In genomic region chr10:13659887-13660544, GRCh38 we compare ENCODE assay signal across 8 cellular contexts.
DNase-seq lines count a peak whose midpoint lies in the region; ATAC-seq, FAIRE-seq and TF ChIP-seq lines count a peak whose summit lies in the region.

No MANE protein-coding gene starts in this region.

- WGBS in IMR-90 (ENCODE audit: extremely low coverage in 2 of 2, insufficient read length in 1 of 2), 2 experiments: 33% methylated on average over 3 of the region's 19 CpGs; no CpG with 5 or more reads in 1 of the 2 experiments
- WGBS in right cardiac atrium: 18% methylated on average over 19 of the region's 19 CpGs

- H3K9me3 Mint-ChIP-seq in T-helper 2 cell treated with Interferon-gamma antibody and Interleukin-4, amounts not matched to agents 5 μg/mL and 100 μg/mL, for 36 hours: no peaks in the 10 kb centered on the region
- H3K9me3 Mint-ChIP-seq in astrocyte (ENCODE audit: unreplicated experiment): no peaks in the 10 kb centered on the region

- no peaks in the 10 kb centered on the region for H3K36me3 Mint-ChIP-seq in T-helper 2 cell treated with Interferon-gamma antibody and Interleukin-4, amounts not matched to agents 5 μg/mL and 100 μg/mL, for 36 hours (ENCODE audit: low read depth)
- peaks cover 23% of the 10 kb centered on the region for H3K36me3 Mint-ChIP-seq in astrocyte (ENCODE audit: low read depth, unreplicated experiment)

- H2AFZ ChIP-seq in IMR-90 (replicated peaks; ENCODE audit: low read length, poor library complexity): peak overlapping the region; percentile 72
- H2AFZ ChIP-seq in astrocyte (ENCODE audit: low read depth, low read length): no peak overlapping the region

- TF ChIP-seq POLR2A in IMR-90 (IDR thresholded peaks at IDR 0.05; ENCODE audit: low read depth, low read length): no peak

- peak overlapping the region; percentile 12; the same call in 1 of the 2 replicates for H3K56ac ChIP-seq in IMR-90 (ENCODE audit: extremely low read depth, insufficient read depth, low read length)

- H2BK120ac ChIP-seq in IMR-90 (ENCODE audit: low read depth, low read length): peak overlapping the region; percentile 28

- peaks cover 0 to 35% of the 10 kb centered on the region in 2 experiments; a peak in 2 of 4 replicates for H3K79me1 ChIP-seq in IMR-90 (ENCODE audit: low read depth in 1 of 2, low read length in 2 of 2)

- peak overlapping the region; percentile 18 for H3K4ac ChIP-seq in IMR-90 (ENCODE audit: low read depth, low read length)

- H3K36me3 ChIP-seq in IMR-90 (ENCODE audit: control insufficient read depth, insufficient read depth, low read length) (peaks cover 38% of the 10 kb centered on the region), astrocyte (ENCODE audit: insufficient read depth, low read length) (peaks cover 82% of the 10 kb centered on the region)

- no peak overlapping the region; the same call in 1 of the 2 replicates for H3K9ac ChIP-seq in IMR-90 (ENCODE audit: low read depth, low read length)
- peak overlapping the region; percentile 39 for H3K9ac ChIP-seq in astrocyte (ENCODE audit: low read length)

- peak overlapping the region in 1 of 2 experiments; percentile 68; a peak in 1 of 4 replicates for H4K8ac ChIP-seq in IMR-90 (ENCODE audit: low read depth in 2 of 2, low read length in 2 of 2)

- no peaks in the 10 kb centered on the region for H3K9me1 ChIP-seq in IMR-90 (ENCODE audit: insufficient read depth, low read length)

- ATAC-seq in IMR-90 (ENCODE audit: low read depth) (peak; percentile 81), right cardiac atrium (peak; percentile 76), sciatic nerve (peak; percentile 82), HG02763 (IDR thresholded peaks at IDR 0.05; ENCODE audit: unreplicated experiment) (no peak), GM18502 (IDR thresholded peaks at IDR 0.05; ENCODE audit: poor library complexity, unreplicated experiment) (no peak)

- H4K5ac ChIP-seq in IMR-90 (ENCODE audit: low read depth, low read length): no peak overlapping the region

- FAIRE-seq in astrocyte (lab: Jason Lieb, UNC): peak; percentile 76

- peak; percentile 92 for TF ChIP-seq RAD21 in IMR-90 (IDR thresholded peaks at IDR 0.05; ENCODE audit: low read length)

- POLR2A ChIA-PET in IMR-90 (lab: Charles Lee; ENCODE audit: unreplicated experiment): no interaction called here

- peak overlapping the region; percentile 24; the same call in 1 of the 2 replicates for H2BK20ac ChIP-seq in IMR-90 (ENCODE audit: low read depth, low read length)

- BruUV-seq in IMR-90 (replicated peaks; lab: Mats Ljungman, UMichigan): no TSS peak

- CTCF ChIA-PET in IMR-90 (lab: Yijun Ruan, JAX): interaction anchor here (0.5 to 1.6 kb wide), 7 partner anchors 39 to 828 kb away, joined by 3 to 5 read pairs (median 3); no protein-coding TSS in a partner anchor

- H3K27ac ChIP-seq in IMR-90 (ENCODE audit: insufficient read depth, low read length): peak overlapping the region; percentile 18; the same call in 1 of the 2 replicates
- peak overlapping the region; percentile 43 for H3K27ac ChIP-seq in astrocyte (ENCODE audit: low read depth, low read length)
- H3K27ac ChIP-seq in right cardiac atrium (ENCODE audit: low read length): peak overlapping the region; percentile 10

- H3K4me3 ChIP-seq in IMR-90 (ENCODE audit: insufficient read depth, low read depth, low read length): no peak overlapping the region
- H3K4me3 ChIP-seq in astrocyte (ENCODE audit: insufficient read depth, low read depth, low read length): no peak overlapping the region
- no peak overlapping the region for H3K4me3 ChIP-seq in right cardiac atrium (ENCODE audit: low read length)

- H3K79me2 ChIP-seq in astrocyte (ENCODE audit: insufficient read depth, low read length): peaks cover 10% of the 10 kb centered on the region

- no peaks in the 10 kb centered on the region for H3K27me3 ChIP-seq in IMR-90 (ENCODE audit: control insufficient read depth, insufficient read depth, low read length)
- H3K27me3 ChIP-seq in astrocyte (ENCODE audit: insufficient read depth, low read length): no peaks in the 10 kb centered on the region
- H3K27me3 ChIP-seq in right cardiac atrium (ENCODE audit: control insufficient read depth, insufficient read depth): no peaks in the 10 kb centered on the region

- H3K4me2 ChIP-seq in IMR-90 (ENCODE audit: low read depth, low read length) (no peak overlapping the region; the same call in 1 of the 2 replicates), astrocyte (ENCODE audit: low read length) (peak overlapping the region; percentile 2)

- H3K18ac ChIP-seq in IMR-90 (ENCODE audit: low read depth, low read length): no peak overlapping the region; the same call in 1 of the 2 replicates

- peak overlapping the region; percentile 23 for H2BK5ac ChIP-seq in IMR-90 (ENCODE audit: low read depth, low read length, poor library complexity, severe bottlenecking)

- TF ChIP-seq CTCF in IMR-90 (conservative IDR thresholded peaks at IDR 0.05; ENCODE audit: low read depth, low read length) (peak; percentile 82), astrocyte (IDR thresholded peaks at IDR 0.05; ENCODE audit: insufficient read depth, low read depth, low read length) (peak; percentile 89)

- peaks cover 3% of the 10 kb centered on the region; the same call in 1 of the 2 replicates for H4K20me1 ChIP-seq in IMR-90 (ENCODE audit: insufficient read depth, low read length)
- H4K20me1 ChIP-seq in astrocyte (ENCODE audit: insufficient read depth, low read length): peaks cover 22% of the 10 kb centered on the region

- peaks cover 1% of the 10 kb centered on the region for H3K4me1 Mint-ChIP-seq in T-helper 2 cell treated with Interferon-gamma antibody and Interleukin-4, amounts not matched to agents 5 μg/mL and 100 μg/mL, for 36 hours (ENCODE audit: low read depth)
- peaks cover 11% of the 10 kb centered on the region for H3K4me1 Mint-ChIP-seq in astrocyte (ENCODE audit: low read depth, unreplicated experiment)

- peak overlapping the region; percentile 65 for H4K91ac ChIP-seq in IMR-90 (ENCODE audit: insufficient read depth, low read depth, low read length)

- H2AK9ac ChIP-seq in IMR-90 (replicated peaks; ENCODE audit: low read depth, low read length, poor library complexity): peak overlapping the region; percentile 70

- H2BK15ac ChIP-seq in IMR-90 (ENCODE audit: low read depth, low read length): no peak overlapping the region

- H3K4me1 ChIP-seq in IMR-90 (ENCODE audit: control insufficient read depth, insufficient read depth, low read length) (peaks cover 14% of the 10 kb centered on the region), astrocyte (ENCODE audit: insufficient read depth, low read length) (peaks cover 24% of the 10 kb centered on the region), right cardiac atrium (ENCODE audit: control insufficient read depth, insufficient read depth, low read length) (peaks cover 4% of the 10 kb centered on the region)

- H3K9me3 ChIP-seq in IMR-90 (ENCODE audit: control insufficient read depth, insufficient read depth, low read length) (no peaks in the 10 kb centered on the region), astrocyte (ENCODE audit: insufficient read depth, low read depth, low read length) (no peaks in the 10 kb centered on the region), right cardiac atrium (ENCODE audit: control insufficient read depth, low read length) (no peaks in the 10 kb centered on the region)

- intact Hi-C loops in IMR-90 (cut with micrococcal nuclease) (loop anchor here (1.0 to 10.0 kb wide), 5 partner anchors 47 to 435 kb away; no protein-coding TSS in a partner anchor), right cardiac atrium (cut with DNase I) (loop anchor here (2.0 to 10.0 kb wide), 4 partner anchors 55 to 119 kb away; no protein-coding TSS in a partner anchor), sciatic nerve (cut with DNase I) (loop anchor here (2.0 kb wide), 1 partner anchor 117 kb away; no protein-coding TSS in a partner anchor)

- peaks cover 1% of the 10 kb centered on the region for H3K27me3 Mint-ChIP-seq in T-helper 2 cell treated with Interferon-gamma antibody and Interleukin-4, amounts not matched to agents 5 μg/mL and 100 μg/mL, for 36 hours (ENCODE audit: low read depth)
- no peaks in the 10 kb centered on the region for H3K27me3 Mint-ChIP-seq in astrocyte (ENCODE audit: low read depth, unreplicated experiment)

- H3K4me3 Mint-ChIP-seq in T-helper 2 cell treated with Interferon-gamma antibody and Interleukin-4, amounts not matched to agents 5 μg/mL and 100 μg/mL, for 36 hours: no peak overlapping the region
- H3K4me3 Mint-ChIP-seq in astrocyte (ENCODE audit: unreplicated experiment): peak overlapping the region; percentile 30

- peak overlapping the region; percentile 29; the same call in 1 of the 2 replicates for H3K23ac ChIP-seq in IMR-90 (ENCODE audit: low read depth, low read length)

- peak overlapping the region; percentile 56 for H2AK5ac ChIP-seq in IMR-90 (ENCODE audit: low read depth, low read length)

- DNase-seq in ELR (ENCODE audit: low read depth): peak; percentile 62
- DNase-seq in IMR-90: peak; percentile 50
- DNase-seq in T-helper 2 cell treated with Interferon-gamma antibody and Interleukin-4, amounts not matched to agents 5 μg/mL and 100 μg/mL, for 36 hours (ENCODE audit: low spot score): peak; percentile 31
- DNase-seq in astrocyte (ENCODE audit: low read depth): peak; percentile 36
- peak; percentile 80 to 91 (median 89) for DNase-seq in right cardiac atrium
- DNase-seq in sciatic nerve (ENCODE audit: low spot score): peak; percentile 84

- no peak overlapping the region for H3K27ac Mint-ChIP-seq in T-helper 2 cell treated with Interferon-gamma antibody and Interleukin-4, amounts not matched to agents 5 μg/mL and 100 μg/mL, for 36 hours
- H3K27ac Mint-ChIP-seq in astrocyte (ENCODE audit: unreplicated experiment): peak overlapping the region; percentile 49

- in situ Hi-C loops in IMR-90 (cut with MboI; ENCODE audit: low sequenced_read_pairs): loop anchor here (25.0 kb wide), 1 partner anchor 427 kb away; no protein-coding TSS in a partner anchor

- peak overlapping the region; percentile 25; the same call in 1 of the 2 replicates for H3K14ac ChIP-seq in IMR-90 (replicated peaks; ENCODE audit: low read depth, low read length)

- dilution Hi-C loops in IMR-90 (cut with HindIII; ENCODE audit: low sequenced_read_pairs, unreplicated experiment): no loop called here

TF ChIP-seq in IMR-90, 13 proteins besides CTCF, POLR2A, EP300 and RAD21:
- TF ChIP-seq NFE2L2 (IDR thresholded peaks at IDR 0.05; ENCODE audit: low read depth, low read length): no peak
- peak; percentile 89 for TF ChIP-seq SMC3 (IDR thresholded peaks at IDR 0.05; ENCODE audit: low read depth, low read length)

Comparison
In these comparisons a context has a peak if more than half of its experiments do, and no peak if none do; other contexts are left out.
1. DNase-seq: peak in every context shown above with its lines; median percentile 89 in right cardiac atrium; 84 in sciatic nerve; 62 in ELR; 50 in IMR-90; 36 in astrocyte; 31 in T-helper 2 cell treated with Interferon-gamma antibody and Interleukin-4, amounts not matched to agents 5 μg/mL and 100 μg/mL, for 36 hours.
2. ATAC-seq: peak in IMR-90 (single experiment), right cardiac atrium (2 of 2) and sciatic nerve (single experiment); none in HG02763 (single experiment) and GM18502 (single experiment).
3. Peak in every context shown above with its lines, with median percentiles within 50 percentile points of each other: H3K27ac ChIP-seq.